In genomic region chr10:48279081-48279751, GRCh38 we compare ENCODE assay signal across 13 cellular contexts. TPM values are rescaled to one million over a fixed set of nuclear protein-coding genes. Genes with fewer than 3 reads are reported as not detected.
A peak's percentile ranks its signal among the peaks of the same experiment; 100 is the strongest.
DNase-seq lines count a peak whose midpoint lies in the region; ATAC-seq and TF ChIP-seq lines count a peak whose summit lies in the region.
"Had no signal": no experiment of that assay in that cellular context is flagged by ENCODE, and none has a peak within 500 bp of the region (broad histone marks: within the 10 kb centered on the region; RNA-seq: fewer than 3 reads in every experiment).

No MANE protein-coding gene starts in this region.

- peaks cover 7% of the 10 kb centered on the region for H3K27me3 Mint-ChIP-seq in activated CD8-positive, alpha-beta T cell treated with anti-CD3 and anti-CD28 coated beads for 36 hours

- no peaks in the 10 kb centered on the region for H3K36me3 Mint-ChIP-seq in activated CD8-positive, alpha-beta T cell treated with anti-CD3 and anti-CD28 coated beads for 36 hours (ENCODE audit: low read depth)
- H3K36me3 Mint-ChIP-seq: brain; CD8-positive, alpha-beta T cell had no signal

- DNase-seq in NCI-H2081 (lab: John Stamatoyannopoulos, UW) (no peak), COLO829 (ENCODE audit: low spot score) (no peak)
- no peak for DNase-seq in activated CD8-positive, alpha-beta T cell treated with anti-CD3 and anti-CD28 coated beads for 36 hours
- no peak for DNase-seq in activated T-cell treated with anti-CD3 and anti-CD28 coated beads, Interleukin-2, amount 50 U/mL, for 1 hour
- DNase-seq: activated T-cell treated with anti-CD3 and anti-CD28 coated beads for 4 hours, KBM-7 had no signal

- intact Hi-C loops in activated CD8-positive, alpha-beta T cell treated with anti-CD3 and anti-CD28 coated beads for 36 hours (cut with micrococcal nuclease) = no loop called here

- peaks cover 8% of the 10 kb centered on the region for H3K9me3 Mint-ChIP-seq in activated CD8-positive, alpha-beta T cell treated with anti-CD3 and anti-CD28 coated beads for 36 hours

- POLR2A ChIA-PET in activated CD8-positive, alpha-beta T cell treated with anti-CD3 and anti-CD28 coated beads for 36 hours (lab: Charles Lee) = no interaction called here

- CTCF ChIA-PET in activated CD8-positive, alpha-beta T cell treated with anti-CD3 and anti-CD28 coated beads for 36 hours (lab: Charles Lee) = interaction anchor here (1.4 kb wide), 2 partner anchors 64 to 84 kb away, joined by 3 to 4 read pairs; no protein-coding TSS in a partner anchor

- ATAC-seq in GM18511 (IDR thresholded peaks at IDR 0.05; ENCODE audit: unreplicated experiment) (peak; percentile 83), GM19468 (IDR thresholded peaks at IDR 0.05; ENCODE audit: extremely low read depth, unreplicated experiment) (peak; percentile 48), HG02938 (IDR thresholded peaks at IDR 0.05; ENCODE audit: unreplicated experiment) (peak; percentile 85), HG03565 (IDR thresholded peaks at IDR 0.05; ENCODE audit: unreplicated experiment) (peak; percentile 76)
- no peak for ATAC-seq in activated CD8-positive, alpha-beta T cell treated with anti-CD3 and anti-CD28 coated beads for 36 hours
- ATAC-seq: CD8-positive, alpha-beta T cell had no signal

- H3K4me1 Mint-ChIP-seq in activated CD8-positive, alpha-beta T cell treated with anti-CD3 and anti-CD28 coated beads for 36 hours (ENCODE audit: low read depth) = no peaks in the 10 kb centered on the region

- H3K27ac Mint-ChIP-seq in activated CD8-positive, alpha-beta T cell treated with anti-CD3 and anti-CD28 coated beads for 36 hours = no peak overlapping the region
- H3K27ac Mint-ChIP-seq: brain; CD8-positive, alpha-beta T cell; T-helper 2 cell treated with Interferon-gamma antibody and Interleukin-4, amounts not matched to agents 5 μg/mL and 100 μg/mL, for 36 hours had no signal

- no peak overlapping the region for H3K4me3 Mint-ChIP-seq in activated CD8-positive, alpha-beta T cell treated with anti-CD3 and anti-CD28 coated beads for 36 hours
- H3K4me3 Mint-ChIP-seq: brain; CD8-positive, alpha-beta T cell; T-helper 2 cell treated with Interferon-gamma antibody and Interleukin-4, amounts not matched to agents 5 μg/mL and 100 μg/mL, for 36 hours had no signal

- no peak for TF ChIP-seq CTCF in activated CD8-positive, alpha-beta T cell treated with anti-CD3 and anti-CD28 coated beads for 36 hours (IDR thresholded peaks at IDR 0.05)

RNA-seq across cellular contexts. Expression of gene FRMPD2, which starts 4.7 kb away (rescaled TPM):
- not detected for total RNA-seq in activated CD8-positive, alpha-beta T cell treated with anti-CD3 and anti-CD28 coated beads for 36 hours
- total RNA-seq: CD8-positive, alpha-beta T cell had no signal

RNA-seq across cellular contexts. Expression of gene MAPK8, which starts 27.3 kb away (rescaled TPM):
- total RNA-seq in activated CD8-positive, alpha-beta T cell treated with anti-CD3 and anti-CD28 coated beads for 36 hours = 10 to 100 TPM; 40.5 to 41.1 TPM
